1 cellular context compared by ENCODE assay signal in genomic region chr10:14834588-14834987, GRCh38.
TF ChIP-seq lines count a peak whose summit lies in the region.

No MANE protein-coding gene starts in this region.

TF ChIP-seq in HCT116, 20 proteins besides CTCF, POLR2A, EP300 and RAD21:
- peak; percentile 50; the same call in 1 of the 2 replicates for TF ChIP-seq SRF (IDR thresholded peaks at IDR 0.05; ENCODE audit: low read depth)
- TF ChIP-seq, protein P1, sequence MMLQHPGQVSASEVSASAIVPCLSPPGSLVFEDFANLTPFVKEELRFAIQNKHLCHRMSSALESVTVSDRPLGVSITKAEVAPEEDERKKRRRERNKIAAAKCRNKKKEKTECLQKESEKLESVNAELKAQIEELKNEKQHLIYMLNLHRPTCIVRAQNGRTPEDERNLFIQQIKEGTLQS (IDR thresholded peaks at IDR 0.05), result no peak
- TF ChIP-seq YY1 (IDR thresholded peaks at IDR 0.05; ENCODE audit: extremely low read depth, insufficient replicate concordance, low read depth, low read length), result no peak
